1 cellular context compared by ENCODE assay signal in the genomic region with DNA sequence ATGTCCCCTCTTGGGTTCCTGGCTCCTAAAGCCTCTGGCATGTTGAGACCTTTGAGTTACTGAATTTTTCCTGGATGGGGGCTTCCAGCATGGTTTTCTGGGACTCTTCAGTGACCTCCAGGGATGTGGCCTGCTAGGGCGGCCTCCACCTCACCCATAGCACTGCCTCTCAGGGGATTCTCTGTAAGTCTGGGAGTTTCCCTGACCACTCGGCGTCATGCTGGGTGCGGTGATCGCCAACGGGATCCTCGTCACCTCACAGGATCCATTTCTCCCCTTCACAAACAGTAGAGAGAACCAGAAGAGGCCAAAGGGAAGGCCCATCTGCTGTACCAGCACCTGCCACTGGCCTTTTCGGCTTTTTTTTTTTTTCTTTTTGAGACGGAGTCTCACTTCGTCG.
TF ChIP-seq lines count a peak whose summit lies in the region.

No MANE protein-coding gene starts in this region.

TF ChIP-seq in GM23338, 12 proteins besides CTCF, POLR2A, EP300 and RAD21 (continued from another document):
- TF ChIP-seq ZNF331 (CRISPR knock-in tag; IDR thresholded peaks at IDR 0.05; ENCODE audit: low read depth), result no peak
- TF ChIP-seq NANOG (IDR thresholded peaks at IDR 0.05; ENCODE audit: borderline replicate concordance), result no peak
- TF ChIP-seq, protein P1, sequence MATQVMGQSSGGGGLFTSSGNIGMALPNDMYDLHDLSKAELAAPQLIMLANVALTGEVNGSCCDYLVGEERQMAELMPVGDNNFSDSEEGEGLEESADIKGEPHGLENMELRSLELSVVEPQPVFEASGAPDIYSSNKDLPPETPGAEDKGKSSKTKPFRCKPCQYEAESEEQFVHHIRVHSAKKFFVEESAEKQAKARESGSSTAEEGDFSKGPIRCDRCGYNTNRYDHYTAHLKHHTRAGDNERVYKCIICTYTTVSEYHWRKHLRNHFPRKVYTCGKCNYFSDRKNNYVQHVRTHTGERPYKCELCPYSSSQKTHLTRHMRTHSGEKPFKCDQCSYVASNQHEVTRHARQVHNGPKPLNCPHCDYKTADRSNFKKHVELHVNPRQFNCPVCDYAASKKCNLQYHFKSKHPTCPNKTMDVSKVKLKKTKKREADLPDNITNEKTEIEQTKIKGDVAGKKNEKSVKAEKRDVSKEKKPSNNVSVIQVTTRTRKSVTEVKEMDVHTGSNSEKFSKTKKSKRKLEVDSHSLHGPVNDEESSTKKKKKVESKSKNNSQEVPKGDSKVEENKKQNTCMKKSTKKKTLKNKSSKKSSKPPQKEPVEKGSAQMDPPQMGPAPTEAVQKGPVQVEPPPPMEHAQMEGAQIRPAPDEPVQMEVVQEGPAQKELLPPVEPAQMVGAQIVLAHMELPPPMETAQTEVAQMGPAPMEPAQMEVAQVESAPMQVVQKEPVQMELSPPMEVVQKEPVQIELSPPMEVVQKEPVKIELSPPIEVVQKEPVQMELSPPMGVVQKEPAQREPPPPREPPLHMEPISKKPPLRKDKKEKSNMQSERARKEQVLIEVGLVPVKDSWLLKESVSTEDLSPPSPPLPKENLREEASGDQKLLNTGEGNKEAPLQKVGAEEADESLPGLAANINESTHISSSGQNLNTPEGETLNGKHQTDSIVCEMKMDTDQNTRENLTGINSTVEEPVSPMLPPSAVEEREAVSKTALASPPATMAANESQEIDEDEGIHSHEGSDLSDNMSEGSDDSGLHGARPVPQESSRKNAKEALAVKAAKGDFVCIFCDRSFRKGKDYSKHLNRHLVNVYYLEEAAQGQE (IDR thresholded peaks at IDR 0.05; ENCODE audit: unreplicated experiment), result no peak
- TF ChIP-seq CREB1 (CRISPR knock-in tag; IDR thresholded peaks at IDR 0.05; ENCODE audit: low read depth), result no peak
- TF ChIP-seq EZH2phosphoT487 (IDR thresholded peaks at IDR 0.05; ENCODE audit: unreplicated experiment), result no peak
